3 cellular contexts compared by ENCODE assay signal in genomic region chr3:164572436-164572835, GRCh38.
"Had no signal": no experiment of that assay in that cellular context is flagged by ENCODE, and none has a peak within 500 bp of the region (broad histone marks: within the 10 kb centered on the region; RNA-seq: fewer than 3 reads in every experiment).

No MANE protein-coding gene starts in this region.

- ATAC-seq: GM12878 had no signal

- DNase-seq: GDM1, GF-D8 had no signal
